Comparison of ENCODE assay signal across 1 cellular context in genomic region chr6:109690740-109691687, GRCh38.
TF ChIP-seq lines count a peak whose summit lies in the region.

Gene AK9 (minus strand): TSS chr6:109691202. CDS start chr6:109675745, 15,457 bp downstream.
Gene FIG4 (plus strand): TSS chr6:109691296. CDS start chr6:109691436, 140 bp downstream.

TF ChIP-seq in HepG2, 621 proteins besides CTCF, POLR2A, EP300 and RAD21 (continued from another document and continues in another):
- TF ChIP-seq AHDC1 (CRISPR knock-in tag; IDR thresholded peaks at IDR 0.05; ENCODE audit: borderline replicate concordance): no peak
- TF ChIP-seq HOMEZ (CRISPR knock-in tag; IDR thresholded peaks at IDR 0.05; ENCODE audit: low read depth): 0 out of 2 replicates have a peak, but pooled peaks have one; percentile 36
- no peak for TF ChIP-seq ZNF629 (CRISPR knock-in tag; conservative IDR thresholded peaks at IDR 0.05)
- TF ChIP-seq HOXA5 (CRISPR knock-in tag; IDR thresholded peaks at IDR 0.05): no peak
- TF ChIP-seq RNF2 (conservative IDR thresholded peaks at IDR 0.05; ENCODE audit: low read depth): peak; percentile 73; the same call in 1 of the 2 replicates
- no peak for TF ChIP-seq MAFF (IDR thresholded peaks at IDR 0.05; ENCODE audit: low read depth, low read length)
- 0 out of 2 replicates have a peak, but pooled peaks have one; percentile 6 for TF ChIP-seq ZSCAN9 (CRISPR knock-in tag; IDR thresholded peaks at IDR 0.05; ENCODE audit: borderline replicate concordance)
- TF ChIP-seq ZNF510 (CRISPR knock-in tag; IDR thresholded peaks at IDR 0.05; ENCODE audit: low read depth): no peak
- TF ChIP-seq PREB (CRISPR knock-in tag; IDR thresholded peaks at IDR 0.05): no peak
- TF ChIP-seq SETDB1 (CRISPR knock-in tag; IDR thresholded peaks at IDR 0.05; ENCODE audit: borderline replicate concordance): no peak
- TF ChIP-seq DDIT3 (CRISPR knock-in tag; IDR thresholded peaks at IDR 0.05): no peak
- peak; percentile 66; the same call in 1 of the 2 replicates for TF ChIP-seq POGZ (CRISPR knock-in tag; IDR thresholded peaks at IDR 0.05)
- TF ChIP-seq GFI1 (CRISPR knock-in tag; IDR thresholded peaks at IDR 0.05; ENCODE audit: borderline replicate concordance): no peak
- TF ChIP-seq ZFP36 (IDR thresholded peaks at IDR 0.05; ENCODE audit: borderline replicate concordance, low read depth, low read length, partially characterized antibody): no peak
- peak; percentile 69 for TF ChIP-seq ZNF777 (CRISPR knock-in tag; IDR thresholded peaks at IDR 0.05)
- no peak for TF ChIP-seq NFRKB (IDR thresholded peaks at IDR 0.05)
- TF ChIP-seq ESRRA (CRISPR knock-in tag; IDR thresholded peaks at IDR 0.05; ENCODE audit: low read depth): peak; percentile 53; the same call in 1 of the 2 replicates
- no peak; the same call in 1 of the 2 replicates for TF ChIP-seq AHR (CRISPR knock-in tag; IDR thresholded peaks at IDR 0.05)
- TF ChIP-seq ZNF75D (CRISPR knock-in tag; IDR thresholded peaks at IDR 0.05; ENCODE audit: borderline replicate concordance): no peak
- no peak for TF ChIP-seq ZNF589 (CRISPR knock-in tag; conservative IDR thresholded peaks at IDR 0.05)
- no peak for TF ChIP-seq MXD3 (CRISPR knock-in tag; IDR thresholded peaks at IDR 0.05)
- TF ChIP-seq SOX6 (IDR thresholded peaks at IDR 0.05): no peak
- peak; percentile 50 for TF ChIP-seq SOX6 (CRISPR knock-in tag; IDR thresholded peaks at IDR 0.05)
- peak; percentile 54; the same call in 1 of the 2 replicates for TF ChIP-seq THAP9 (CRISPR knock-in tag; IDR thresholded peaks at IDR 0.05; ENCODE audit: borderline replicate concordance)
- TF ChIP-seq GPN1 (CRISPR knock-in tag; IDR thresholded peaks at IDR 0.05; ENCODE audit: borderline replicate concordance): no peak
- peak; percentile 73; the same call in 1 of the 2 replicates for TF ChIP-seq ZNF605 (CRISPR knock-in tag; IDR thresholded peaks at IDR 0.05)
- no peak for TF ChIP-seq JUNB (CRISPR knock-in tag; IDR thresholded peaks at IDR 0.05; ENCODE audit: borderline replicate concordance)
- no peak for TF ChIP-seq ZNF256 (CRISPR knock-in tag; conservative IDR thresholded peaks at IDR 0.05)
- no peak; the same call in 1 of the 2 replicates for TF ChIP-seq IRF2 (CRISPR knock-in tag; IDR thresholded peaks at IDR 0.05)
- TF ChIP-seq KDM5A (IDR thresholded peaks at IDR 0.05; ENCODE audit: borderline replicate concordance, low read length): 0 out of 2 replicates have a peak, but pooled peaks have one; percentile 51
- TF ChIP-seq ZNF276 (CRISPR knock-in tag; IDR thresholded peaks at IDR 0.05; ENCODE audit: low read depth): no peak
- TF ChIP-seq MAF1 (CRISPR knock-in tag; IDR thresholded peaks at IDR 0.05; ENCODE audit: borderline replicate concordance): no peak
- TF ChIP-seq GLI4 (CRISPR knock-in tag; IDR thresholded peaks at IDR 0.05; ENCODE audit: borderline replicate concordance): peak; percentile 32; the same call in 1 of the 2 replicates
- no peak for TF ChIP-seq ZNF318 (CRISPR knock-in tag; IDR thresholded peaks at IDR 0.05)
- no peak for TF ChIP-seq KLF11 (CRISPR knock-in tag; IDR thresholded peaks at IDR 0.05)
- no peak for TF ChIP-seq RORA (CRISPR knock-in tag; IDR thresholded peaks at IDR 0.05)
- TF ChIP-seq ZNF367 (CRISPR knock-in tag; IDR thresholded peaks at IDR 0.05; ENCODE audit: borderline replicate concordance): no peak
- peak; percentile 40; the same call in 1 of the 3 replicates for TF ChIP-seq MXI1 (IDR thresholded peaks at IDR 0.05; ENCODE audit: borderline replicate concordance, low read depth, low read length)
- 0 out of 2 replicates have a peak, but pooled peaks have one; percentile 25 for TF ChIP-seq DNMT1 (CRISPR knock-in tag; IDR thresholded peaks at IDR 0.05)
